13 cellular contexts compared by ENCODE assay signal in genomic region chr2:173657996-173658717, GRCh38.
A peak's percentile ranks its signal among the peaks of the same experiment; 100 is the strongest.
DNase-seq lines count a peak whose midpoint lies in the region; ATAC-seq, FAIRE-seq and TF ChIP-seq lines count a peak whose summit lies in the region.
"Had no signal": no experiment of that assay in that cellular context is flagged by ENCODE, and none has a peak within 500 bp of the region (broad histone marks: within the 10 kb centered on the region; RNA-seq: fewer than 3 reads in every experiment).

No MANE protein-coding gene starts in this region.

- no peak overlapping the region for H3K4me3 ChIP-seq in bronchial epithelial cell (ENCODE audit: low read depth, low read length)
- no peak overlapping the region for H3K4me3 ChIP-seq in HAP-1
- H3K4me3 ChIP-seq: cardiac muscle cell, heart right ventricle, tibial artery had no signal

- DNase-seq in AG20443 (ENCODE audit: low spot score) = peak; percentile 92
- DNase-seq in M059J (ENCODE audit: low read depth) = peak; percentile 91
- peak; percentile 92 for DNase-seq in bronchial epithelial cell (ENCODE audit: low read depth)
- peak; percentile 83 for DNase-seq in myocyte (ENCODE audit: low read depth)
- DNase-seq in OCI-M1 (lab: John Stamatoyannopoulos, UW) = no peak
- DNase-seq in HAP-1 (ENCODE audit: low spot score in 2 of 2) = no peak
- DNase-seq in NCI-H526 (lab: John Stamatoyannopoulos, UW) = no peak
- DNase-seq: activated CD8-positive, alpha-beta memory T cell treated with anti-CD3 and anti-CD28 coated beads, Interleukin-2, amount 10 ng/mL, durations not matched to agents 7 days and 5 days; heart right ventricle; naive B cell; tibial artery had no signal

- no peak for ATAC-seq in GM18861 (IDR thresholded peaks at IDR 0.05; ENCODE audit: unreplicated experiment)
- ATAC-seq: activated CD8-positive, alpha-beta memory T cell treated with anti-CD3 and anti-CD28 coated beads, Interleukin-2, amount 10 ng/mL, durations not matched to agents 7 days and 5 days had no signal

- TF ChIP-seq CTCF in bronchial epithelial cell (IDR thresholded peaks at IDR 0.05; ENCODE audit: insufficient read depth, low read length, severe bottlenecking) = no peak

- no peaks in the 10 kb centered on the region for H3K9me3 ChIP-seq in HAP-1
- H3K9me3 ChIP-seq: heart right ventricle, tibial artery had no signal

- no peak for FAIRE-seq in bronchial epithelial cell (lab: Jason Lieb, UNC)

- peaks cover 43% of the 10 kb centered on the region for H3K4me1 ChIP-seq in HAP-1
- H3K4me1 ChIP-seq: heart right ventricle had no signal

- in situ Hi-C loops in HAP-1 (cut with MboI; ENCODE audit: low sequenced_read_pairs) = no loop called here

- no peaks in the 10 kb centered on the region for H3K27me3 ChIP-seq in bronchial epithelial cell (ENCODE audit: control insufficient read depth, insufficient read depth, low read length)
- H3K27me3 ChIP-seq in HAP-1 (ENCODE audit: low read depth) = no peaks in the 10 kb centered on the region
- H3K27me3 ChIP-seq: cardiac muscle cell had no signal

- no peaks in the 10 kb centered on the region for H3K36me3 ChIP-seq in bronchial epithelial cell (ENCODE audit: control insufficient read depth, insufficient read depth, low read length)
- no peaks in the 10 kb centered on the region for H3K36me3 ChIP-seq in HAP-1 (replicated peaks)
- H3K36me3 ChIP-seq: cardiac muscle cell, heart right ventricle, tibial artery had no signal

Comparison
In these comparisons a context has a peak if more than half of its experiments do, and no peak if none do; other contexts are left out.
1. DNase-seq: peak in AG20443 (single experiment), M059J (single experiment), bronchial epithelial cell (single experiment) and myocyte (single experiment); none in OCI-M1 (single experiment), HAP-1 (0 of 2) and NCI-H526 (0 of 2).